ENCODE assay signal across 1 cellular context in genomic region chr10:110513949-110514348, GRCh38.
TF ChIP-seq lines count a peak whose summit lies in the region.

No MANE protein-coding gene starts in this region.

TF ChIP-seq in HCT116, 20 proteins besides CTCF, POLR2A, EP300 and RAD21 (continued from another document):
- TF ChIP-seq POLR2AphosphoS5 (IDR thresholded peaks at IDR 0.05; ENCODE audit: low read depth, low read length) = peak; percentile 55; the same call in 1 of the 2 replicates
